In genomic region chr1:226951286-226952120, GRCh38 we compare ENCODE assay signal across 23 cellular contexts. TPM values are rescaled to one million over a fixed set of nuclear protein-coding genes. Genes with fewer than 3 reads are reported as not detected.
DNase-seq lines count a peak whose midpoint lies in the region; ATAC-seq and TF ChIP-seq lines count a peak whose summit lies in the region.
"Had no signal": no experiment of that assay in that cellular context is flagged by ENCODE, and none has a peak within 500 bp of the region (broad histone marks: within the 10 kb centered on the region; RNA-seq: fewer than 3 reads in every experiment).

No MANE protein-coding gene starts in this region.

- no peaks in the 10 kb centered on the region for H3K36me3 ChIP-seq in right atrium auricular region
- peaks cover 0 to 11% (median 0%) of the 10 kb centered on the region in 9 donors for H3K36me3 ChIP-seq in heart right ventricle
- H3K36me3 ChIP-seq in neural progenitor cell = no peaks in the 10 kb centered on the region
- H3K36me3 ChIP-seq: esophagus squamous epithelium, HAP-1, prostate gland, suprapubic skin, uterus, WERI-Rb-1 had no signal

- H3K36me3 Mint-ChIP-seq in activated T-helper 17 cell treated with anti-CD3 and anti-CD28 coated beads, Interleukin-2, amount 50 U/mL, for 72 hours (ENCODE audit: low read depth) = no peaks in the 10 kb centered on the region
- H3K36me3 Mint-ChIP-seq in neural progenitor cell = peaks cover 5% of the 10 kb centered on the region

- H4K20me1 ChIP-seq in neural progenitor cell (ENCODE audit: low read depth) = no peaks in the 10 kb centered on the region

- peaks cover 0 to 5% of the 10 kb centered on the region in 2 donors for H3K9me3 ChIP-seq in right atrium auricular region
- H3K9me3 ChIP-seq in heart right ventricle = peaks cover 0 to 10% (median 0%) of the 10 kb centered on the region in 11 donors
- no peaks in the 10 kb centered on the region for H3K9me3 ChIP-seq in neural progenitor cell (ENCODE audit: low read depth)
- H3K9me3 ChIP-seq: HAP-1, prostate gland, suprapubic skin, uterus had no signal

- no peak overlapping the region for H3K4me3 ChIP-seq in right atrium auricular region
- no peak overlapping the region for H3K4me3 ChIP-seq in heart right ventricle
- H3K4me3 ChIP-seq in neural progenitor cell = no peak overlapping the region
- H3K4me3 ChIP-seq: esophagus squamous epithelium, gastroesophageal sphincter, HAP-1, prostate gland, skin epidermis, suprapubic skin, uterus had no signal

- no peak overlapping the region for H3K4me2 ChIP-seq in neural progenitor cell

- peaks cover 0 to 33% of the 10 kb centered on the region in 2 donors for H3K4me1 ChIP-seq in right atrium auricular region
- peaks cover 0 to 61% (median 31%) of the 10 kb centered on the region in 9 donors for H3K4me1 ChIP-seq in heart right ventricle
- H3K4me1 ChIP-seq in neural progenitor cell = no peaks in the 10 kb centered on the region
- H3K4me1 ChIP-seq: HAP-1, prostate gland, uterus had no signal

- 84 to 89% methylated on average over 12 of the region's 12 CpGs for WGBS in heart right ventricle, 2 donors

- no peak overlapping the region for H3K9ac ChIP-seq in neural progenitor cell

- no peak overlapping the region for H3K4me3 Mint-ChIP-seq in activated T-helper 17 cell treated with anti-CD3 and anti-CD28 coated beads, Interleukin-2, amount 50 U/mL, for 72 hours
- H3K4me3 Mint-ChIP-seq in neural progenitor cell = no peak overlapping the region
- H3K4me3 Mint-ChIP-seq: brain had no signal

- H3K27me3 ChIP-seq in right atrium auricular region (no peaks in the 10 kb centered on the region), heart right ventricle (no peaks in the 10 kb centered on the region), neural progenitor cell (no peaks in the 10 kb centered on the region)
- H3K27me3 ChIP-seq: esophagus squamous epithelium, gastroesophageal sphincter, suprapubic skin, uterus had no signal

- DNase-seq in right atrium auricular region (ENCODE audit: low spot score) = peak; percentile 26
- no peak for DNase-seq in heart right ventricle
- no peak for DNase-seq in neural progenitor cell (ENCODE audit: low spot score)
- DNase-seq in NCI-H226 = no peak
- DNase-seq in dermis blood vessel endothelial cell = no peak
- no peak for DNase-seq in COLO829 (ENCODE audit: low spot score)
- DNase-seq: activated CD4-positive, alpha-beta T cell treated with anti-CD3 and anti-CD28 coated beads, Interleukin-2, amount 50 U/mL, for 4 hours; activated gamma-delta T cell treated with Interleukin-2 at 50 U/mL for 16 hours; C1 segment of cervical spinal cord; esophagus squamous epithelium; Karpas-422; NCI-H1048; NCI-H187; T-helper 9 cell; uterus; WERI-Rb-1 had no signal

- H3F3A ChIP-seq in neural progenitor cell (ENCODE audit: low read depth) = no peaks in the 10 kb centered on the region

- intact Hi-C loops in heart right ventricle (cut with DNase I) = loop anchor here in 1 of 10 donors (5.0 kb wide), 1 partner anchor 34 kb away; no protein-coding TSS in a partner anchor

- no peak for TF ChIP-seq CTCF in right atrium auricular region (IDR thresholded peaks at IDR 0.05)
- no peak for TF ChIP-seq CTCF in heart right ventricle (IDR thresholded peaks at IDR 0.05)
- TF ChIP-seq CTCF in neural progenitor cell (IDR thresholded peaks at IDR 0.05) = no peak

- peaks cover 14% of the 10 kb centered on the region for H3K4me1 Mint-ChIP-seq in activated T-helper 17 cell treated with anti-CD3 and anti-CD28 coated beads, Interleukin-2, amount 50 U/mL, for 72 hours
- H3K4me1 Mint-ChIP-seq in neural progenitor cell = peaks cover 9% of the 10 kb centered on the region

- H2AFZ ChIP-seq in neural progenitor cell (replicated peaks) = no peak overlapping the region

- no peaks in the 10 kb centered on the region for H3K9me3 Mint-ChIP-seq in activated T-helper 17 cell treated with anti-CD3 and anti-CD28 coated beads, Interleukin-2, amount 50 U/mL, for 72 hours
- H3K9me3 Mint-ChIP-seq in neural progenitor cell = peaks cover 10% of the 10 kb centered on the region

- H3K79me2 ChIP-seq in neural progenitor cell (ENCODE audit: low read depth) = no peaks in the 10 kb centered on the region

- H3K27ac ChIP-seq in right atrium auricular region (peak overlapping the region; percentile 21 to 58), heart right ventricle (peak overlapping the region in 5 of 10 donors; percentile 9 to 59 (median 35)), neural progenitor cell (no peak overlapping the region)
- H3K27ac ChIP-seq: esophagus squamous epithelium, gastroesophageal sphincter, prostate gland, suprapubic skin, uterus, WERI-Rb-1 had no signal

- no peak for ATAC-seq in heart right ventricle
- no peak for ATAC-seq in activated T-helper 17 cell treated with anti-CD3 and anti-CD28 coated beads, Interleukin-2, amount 50 U/mL, for 72 hours (replicated peaks)
- ATAC-seq: gastroesophageal sphincter had no signal

- H3K27me3 Mint-ChIP-seq in activated T-helper 17 cell treated with anti-CD3 and anti-CD28 coated beads, Interleukin-2, amount 50 U/mL, for 72 hours = no peaks in the 10 kb centered on the region
- H3K27me3 Mint-ChIP-seq in neural progenitor cell (ENCODE audit: insufficient read depth, low read depth) = peaks cover 6% of the 10 kb centered on the region

- peak overlapping the region; percentile 39 for H3K27ac Mint-ChIP-seq in activated T-helper 17 cell treated with anti-CD3 and anti-CD28 coated beads, Interleukin-2, amount 50 U/mL, for 72 hours
- peak overlapping the region; percentile 64 for H3K27ac Mint-ChIP-seq in neural progenitor cell

RNA-seq across cellular contexts. Expression of gene COQ8A, which starts 11.4 kb away (rescaled TPM):
- 100 to 1,000 TPM; 158 to 253 TPM for total RNA-seq in right atrium auricular region
- 100 to 1,000 TPM; 167 to 495 (median 266) TPM for total RNA-seq in heart right ventricle
- polyA plus RNA-seq in heart right ventricle = 100 to 1,000 TPM; 136 to 242 TPM
- total RNA-seq in activated T-helper 17 cell treated with anti-CD3 and anti-CD28 coated beads, Interleukin-2, amount 50 U/mL, for 72 hours = 10 to 100 TPM; 28.8 to 43.1 TPM
- 13.8 and 18.8 TPM in 2 replicates for total RNA-seq in neural progenitor cell (ENCODE audit: low replicate concordance)
- total RNA-seq in dermis blood vessel endothelial cell = 25.7 and 37.4 TPM in 2 replicates
